8 cellular contexts compared by ENCODE assay signal in the genomic region with DNA sequence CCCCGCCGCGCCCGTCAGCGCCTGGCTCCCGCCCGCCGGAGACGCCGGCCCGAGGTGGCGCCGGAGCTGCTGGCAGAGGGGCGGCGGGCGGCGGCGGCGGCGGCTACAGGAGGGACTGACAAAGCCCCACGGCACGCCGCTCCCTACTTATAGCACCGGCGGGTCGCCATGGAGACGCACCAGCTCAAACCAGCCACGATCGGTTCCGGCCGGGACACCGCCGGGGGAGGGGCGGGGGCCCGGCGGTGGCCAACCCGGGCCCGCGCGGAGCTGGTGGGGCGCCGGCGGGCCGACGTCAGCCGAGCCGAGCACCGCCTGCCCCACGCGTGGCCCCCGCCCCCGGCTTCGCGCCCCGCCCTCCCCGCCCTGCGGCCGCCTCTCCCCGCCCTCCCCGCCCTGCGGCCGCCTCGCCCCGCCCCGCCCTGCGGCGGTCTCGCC. TPM values are rescaled to one million over a fixed set of nuclear protein-coding genes. Genes with fewer than 3 reads are reported as not detected.
A peak's percentile ranks its signal among the peaks of the same experiment; 100 is the strongest.
DNase-seq lines count a peak whose midpoint lies in the region.

A gene (minus strand): TSS at position 120 of the 438 bp plus-strand sequence. CDS start 3,295 bp downstream, outside the sequence.

- H3K9ac ChIP-seq in subcutaneous abdominal adipose tissue (ENCODE audit: low read length in 5 of 5) = peak within 1 kb of the TSS in 4 of 5 donors; percentile 53 to 92 (median 84)

- peaks cover 16% of the 10 kb centered on the region for H3K4me1 ChIP-seq in HAP-1
- H3K4me1 ChIP-seq in neuron (ENCODE audit: insufficient read depth, low read length) = peaks cover 28% of the 10 kb centered on the region
- H3K4me1 ChIP-seq in subcutaneous abdominal adipose tissue (ENCODE audit: control insufficient read depth in 5 of 5, insufficient read depth in 5 of 5, low read length in 5 of 5) = peaks cover 0 to 32% (median 27%) of the 10 kb centered on the region in 5 donors

- H3K36me3 ChIP-seq in HAP-1 (replicated peaks) (peaks cover 27% of the 10 kb centered on the region), MG63 (peaks cover 38% of the 10 kb centered on the region), neuron (ENCODE audit: insufficient read depth, low read length) (peaks cover 24% of the 10 kb centered on the region), subcutaneous abdominal adipose tissue (ENCODE audit: control insufficient read depth in 5 of 5, insufficient read depth in 5 of 5, low read length in 5 of 5) (peaks cover 6 to 16% (median 15%) of the 10 kb centered on the region in 5 donors)

- H3K27me3 ChIP-seq in HAP-1 (ENCODE audit: low read depth) (no peaks in the 10 kb centered on the region), MG63 (no peaks in the 10 kb centered on the region), neuron (ENCODE audit: insufficient read depth, low read length) (no peaks in the 10 kb centered on the region), subcutaneous abdominal adipose tissue (ENCODE audit: control insufficient read depth in 5 of 5, insufficient read depth in 4 of 5, low read length in 5 of 5) (no peaks in the 10 kb centered on the region)

- peak; percentile 92 for DNase-seq in ELF-1 (ENCODE audit: low read depth, low spot score)
- peak; percentile 84 to 98 for DNase-seq in HAP-1 (ENCODE audit: low spot score in 2 of 2)
- DNase-seq in MG63 = peak; percentile 97
- DNase-seq in SHP77 (lab: John Stamatoyannopoulos, UW) = peak; percentile 95 to 98
- peak; percentile 95 for DNase-seq in activated effector memory CD4-positive, alpha-beta T cell treated with Interleukin-2 at 50 U/mL for 16 hours
- peak; percentile 93 for DNase-seq in fibroblast of the conjunctiva (ENCODE audit: low read depth)

- no peaks in the 10 kb centered on the region for H3K9me3 ChIP-seq in HAP-1
- no peaks in the 10 kb centered on the region for H3K9me3 ChIP-seq in MG63
- H3K9me3 ChIP-seq in neuron (ENCODE audit: low read length) = peaks cover 2% of the 10 kb centered on the region
- H3K9me3 ChIP-seq in subcutaneous abdominal adipose tissue (ENCODE audit: control insufficient read depth in 5 of 5, low read length in 5 of 5) = no peaks in the 10 kb centered on the region

- H3K4me3 ChIP-seq in HAP-1 = peak within 1 kb of the TSS; percentile 54
- peak within 1 kb of the TSS; percentile 76 for H3K4me3 ChIP-seq in MG63
- peak within 1 kb of the TSS; percentile 79 for H3K4me3 ChIP-seq in neuron (ENCODE audit: low read length)
- peak within 1 kb of the TSS; percentile 70 to 86 (median 72) for H3K4me3 ChIP-seq in subcutaneous abdominal adipose tissue (ENCODE audit: low read depth in 1 of 5, low read length in 5 of 5)

- H2AFZ ChIP-seq in neuron (ENCODE audit: low read depth, low read length) = peak within 1 kb of the TSS; percentile 86

- H3K27ac ChIP-seq in subcutaneous abdominal adipose tissue (ENCODE audit: low read depth, low read length) = peak within 1 kb of the TSS; percentile 60

- in situ Hi-C loops in HAP-1 (cut with MboI; ENCODE audit: low sequenced_read_pairs) = loop anchor here (10.0 kb wide), 1 partner anchor 217 kb away; no protein-coding TSS in a partner anchor

RNA-seq across cellular contexts. Expression of the gene that starts here (rescaled TPM):
- 471 and 646 TPM in 2 replicates for total RNA-seq in MG63 (2014; rRNA removed; shearing (Covaris generic); ENCODE audit: low replicate concordance)

Comparison
In these comparisons a context has a peak if more than half of its experiments do, and no peak if none do; other contexts are left out.
1. Peak in every context shown above with its lines: DNase-seq, H3K4me3 ChIP-seq and H3K27ac ChIP-seq.